1 cellular context compared by ENCODE assay signal in genomic region chrX:629230-630006, GRCh38.
TF ChIP-seq lines count a peak whose summit lies in the region.

No MANE protein-coding gene starts in this region.

TF ChIP-seq in H1, 55 proteins besides CTCF, POLR2A, EP300 and RAD21:
- TF ChIP-seq HDAC2 (IDR thresholded peaks at IDR 0.05; ENCODE audit: borderline replicate concordance in 1 of 2, low read depth in 2 of 2, low read length in 2 of 2) (no peak), E2F6 (IDR thresholded peaks at IDR 0.05) (no peak), RNF2 (IDR thresholded peaks at IDR 0.05; ENCODE audit: borderline replicate concordance, low read depth, low read length, missing control alignments, poor library complexity, severe bottlenecking) (peak; percentile 100), SUZ12 (IDR thresholded peaks at IDR 0.05; ENCODE audit: low read length) (peak; percentile 94), ZNF274 (IDR thresholded peaks at IDR 0.05; ENCODE audit: borderline replicate concordance, extremely low read depth, low read length) (no peak), CTBP2 (IDR thresholded peaks at IDR 0.05; ENCODE audit: borderline replicate concordance, insufficient read depth, insufficient read length, low read length) (peak; percentile 9), CBX8 (IDR thresholded peaks at IDR 0.05; ENCODE audit: borderline replicate concordance, low read depth, low read length) (peak; percentile 99), SIX5 (IDR thresholded peaks at IDR 0.05; ENCODE audit: low read depth, low read length) (no peak)
